In the genomic region with DNA sequence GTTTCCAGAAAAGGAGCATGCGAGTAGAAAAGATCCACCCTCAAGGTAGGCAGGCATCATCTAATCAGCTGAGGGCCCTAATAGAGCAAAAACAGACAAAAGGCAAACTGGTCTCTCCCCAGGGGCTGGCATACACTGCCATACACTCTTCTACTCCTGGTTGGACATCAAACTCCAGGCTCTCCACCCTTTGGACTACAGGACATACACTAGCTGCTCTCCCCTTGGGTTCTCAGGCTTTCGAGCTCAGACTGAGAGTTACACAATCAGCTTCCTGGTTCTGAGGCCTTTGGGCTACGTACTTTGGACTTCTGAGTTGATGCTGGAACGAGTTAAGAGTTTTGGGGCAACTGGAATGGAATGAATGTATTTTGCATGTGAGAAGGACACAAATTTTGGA, we compare ENCODE assay signal across 1 cellular context.
TF ChIP-seq lines count a peak whose summit lies in the region.

No MANE protein-coding gene starts in this region.

TF ChIP-seq in HepG2, 621 proteins besides CTCF, POLR2A, EP300 and RAD21 (continued from another document and continues in another):
- no peak for TF ChIP-seq ZNF468 (CRISPR knock-in tag; IDR thresholded peaks at IDR 0.05)
- TF ChIP-seq KLF15 (CRISPR knock-in tag; IDR thresholded peaks at IDR 0.05; ENCODE audit: borderline replicate concordance), result no peak
- no peak for TF ChIP-seq ZNF841 (CRISPR knock-in tag; IDR thresholded peaks at IDR 0.05; ENCODE audit: borderline replicate concordance)
- peak; percentile 99 for TF ChIP-seq HNF4A (CRISPR knock-in tag; IDR thresholded peaks at IDR 0.05)
- TF ChIP-seq, protein P1, sequence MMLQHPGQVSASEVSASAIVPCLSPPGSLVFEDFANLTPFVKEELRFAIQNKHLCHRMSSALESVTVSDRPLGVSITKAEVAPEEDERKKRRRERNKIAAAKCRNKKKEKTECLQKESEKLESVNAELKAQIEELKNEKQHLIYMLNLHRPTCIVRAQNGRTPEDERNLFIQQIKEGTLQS (CRISPR knock-in tag; IDR thresholded peaks at IDR 0.05), result no peak
- TF ChIP-seq, protein P2, sequence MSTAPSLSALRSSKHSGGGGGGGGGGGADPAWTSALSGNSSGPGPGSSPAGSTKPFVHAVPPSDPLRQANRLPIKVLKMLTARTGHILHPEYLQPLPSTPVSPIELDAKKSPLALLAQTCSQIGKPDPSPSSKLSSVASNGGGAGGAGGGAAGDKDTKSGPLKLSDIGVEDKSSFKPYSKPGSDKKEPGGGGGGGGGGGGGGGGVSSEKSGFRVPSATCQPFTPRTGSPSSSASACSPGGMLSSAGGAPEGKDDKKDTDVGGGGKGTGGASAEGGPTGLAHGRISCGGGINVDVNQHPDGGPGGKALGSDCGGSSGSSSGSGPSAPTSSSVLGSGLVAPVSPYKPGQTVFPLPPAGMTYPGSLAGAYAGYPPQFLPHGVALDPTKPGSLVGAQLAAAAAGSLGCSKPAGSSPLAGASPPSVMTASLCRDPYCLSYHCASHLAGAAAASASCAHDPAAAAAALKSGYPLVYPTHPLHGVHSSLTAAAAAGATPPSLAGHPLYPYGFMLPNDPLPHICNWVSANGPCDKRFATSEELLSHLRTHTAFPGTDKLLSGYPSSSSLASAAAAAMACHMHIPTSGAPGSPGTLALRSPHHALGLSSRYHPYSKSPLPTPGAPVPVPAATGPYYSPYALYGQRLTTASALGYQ (CRISPR knock-in tag; IDR thresholded peaks at IDR 0.05), result no peak
- peak; percentile 98 for TF ChIP-seq HNF4G (IDR thresholded peaks at IDR 0.05; ENCODE audit: borderline replicate concordance, low read depth, low read length)
- peak; percentile 87 for TF ChIP-seq HNF4G (CRISPR knock-in tag; IDR thresholded peaks at IDR 0.05; ENCODE audit: borderline replicate concordance, low read depth)
- 0 out of 2 replicates have a peak, but pooled peaks have one; percentile 45 for TF ChIP-seq ZNF124 (CRISPR knock-in tag; IDR thresholded peaks at IDR 0.05)
- no peak for TF ChIP-seq ISL2 (CRISPR knock-in tag; IDR thresholded peaks at IDR 0.05)
- no peak for TF ChIP-seq MEF2D (CRISPR knock-in tag; IDR thresholded peaks at IDR 0.05)
- no peak for TF ChIP-seq KDM6A (CRISPR knock-in tag; IDR thresholded peaks at IDR 0.05; ENCODE audit: low read depth)
- no peak for TF ChIP-seq REPIN1 (CRISPR knock-in tag; IDR thresholded peaks at IDR 0.05; ENCODE audit: borderline replicate concordance, low read depth)
- TF ChIP-seq ISX (CRISPR knock-in tag; conservative IDR thresholded peaks at IDR 0.05), result no peak
- TF ChIP-seq, protein P3, sequence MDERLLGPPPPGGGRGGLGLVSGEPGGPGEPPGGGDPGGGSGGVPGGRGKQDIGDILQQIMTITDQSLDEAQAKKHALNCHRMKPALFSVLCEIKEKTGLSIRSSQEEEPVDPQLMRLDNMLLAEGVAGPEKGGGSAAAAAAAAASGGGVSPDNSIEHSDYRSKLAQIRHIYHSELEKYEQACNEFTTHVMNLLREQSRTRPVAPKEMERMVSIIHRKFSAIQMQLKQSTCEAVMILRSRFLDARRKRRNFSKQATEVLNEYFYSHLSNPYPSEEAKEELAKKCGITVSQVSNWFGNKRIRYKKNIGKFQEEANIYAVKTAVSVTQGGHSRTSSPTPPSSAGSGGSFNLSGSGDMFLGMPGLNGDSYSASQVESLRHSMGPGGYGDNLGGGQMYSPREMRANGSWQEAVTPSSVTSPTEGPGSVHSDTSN (CRISPR knock-in tag; IDR thresholded peaks at IDR 0.05), result no peak
- TF ChIP-seq LCORL (IDR thresholded peaks at IDR 0.05), result peak; percentile 86
- peak; percentile 86 for TF ChIP-seq LCORL (CRISPR knock-in tag; IDR thresholded peaks at IDR 0.05)
- no peak for TF ChIP-seq ZFP36L1 (CRISPR knock-in tag; IDR thresholded peaks at IDR 0.05)
- peak; percentile 90 for TF ChIP-seq CEBPG (CRISPR knock-in tag; IDR thresholded peaks at IDR 0.05)
- peak; percentile 42; the same call in 1 of the 2 replicates for TF ChIP-seq RXRB (CRISPR knock-in tag; IDR thresholded peaks at IDR 0.05; ENCODE audit: borderline replicate concordance)
- TF ChIP-seq, protein P4, sequence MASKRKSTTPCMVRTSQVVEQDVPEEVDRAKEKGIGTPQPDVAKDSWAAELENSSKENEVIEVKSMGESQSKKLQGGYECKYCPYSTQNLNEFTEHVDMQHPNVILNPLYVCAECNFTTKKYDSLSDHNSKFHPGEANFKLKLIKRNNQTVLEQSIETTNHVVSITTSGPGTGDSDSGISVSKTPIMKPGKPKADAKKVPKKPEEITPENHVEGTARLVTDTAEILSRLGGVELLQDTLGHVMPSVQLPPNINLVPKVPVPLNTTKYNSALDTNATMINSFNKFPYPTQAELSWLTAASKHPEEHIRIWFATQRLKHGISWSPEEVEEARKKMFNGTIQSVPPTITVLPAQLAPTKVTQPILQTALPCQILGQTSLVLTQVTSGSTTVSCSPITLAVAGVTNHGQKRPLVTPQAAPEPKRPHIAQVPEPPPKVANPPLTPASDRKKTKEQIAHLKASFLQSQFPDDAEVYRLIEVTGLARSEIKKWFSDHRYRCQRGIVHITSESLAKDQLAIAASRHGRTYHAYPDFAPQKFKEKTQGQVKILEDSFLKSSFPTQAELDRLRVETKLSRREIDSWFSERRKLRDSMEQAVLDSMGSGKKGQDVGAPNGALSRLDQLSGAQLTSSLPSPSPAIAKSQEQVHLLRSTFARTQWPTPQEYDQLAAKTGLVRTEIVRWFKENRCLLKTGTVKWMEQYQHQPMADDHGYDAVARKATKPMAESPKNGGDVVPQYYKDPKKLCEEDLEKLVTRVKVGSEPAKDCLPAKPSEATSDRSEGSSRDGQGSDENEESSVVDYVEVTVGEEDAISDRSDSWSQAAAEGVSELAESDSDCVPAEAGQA (IDR thresholded peaks at IDR 0.05; ENCODE audit: low read depth), result no peak
- TF ChIP-seq, protein P4 (CRISPR knock-in tag; IDR thresholded peaks at IDR 0.05; ENCODE audit: borderline replicate concordance), result no peak
- TF ChIP-seq FLYWCH1 (CRISPR knock-in tag; IDR thresholded peaks at IDR 0.05), result no peak
- TF ChIP-seq, protein P5, sequence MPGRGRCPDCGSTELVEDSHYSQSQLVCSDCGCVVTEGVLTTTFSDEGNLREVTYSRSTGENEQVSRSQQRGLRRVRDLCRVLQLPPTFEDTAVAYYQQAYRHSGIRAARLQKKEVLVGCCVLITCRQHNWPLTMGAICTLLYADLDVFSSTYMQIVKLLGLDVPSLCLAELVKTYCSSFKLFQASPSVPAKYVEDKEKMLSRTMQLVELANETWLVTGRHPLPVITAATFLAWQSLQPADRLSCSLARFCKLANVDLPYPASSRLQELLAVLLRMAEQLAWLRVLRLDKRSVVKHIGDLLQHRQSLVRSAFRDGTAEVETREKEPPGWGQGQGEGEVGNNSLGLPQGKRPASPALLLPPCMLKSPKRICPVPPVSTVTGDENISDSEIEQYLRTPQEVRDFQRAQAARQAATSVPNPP (CRISPR knock-in tag; IDR thresholded peaks at IDR 0.05), result no peak
- no peak for TF ChIP-seq ZNF616 (CRISPR knock-in tag; IDR thresholded peaks at IDR 0.05; ENCODE audit: low read depth)
- no peak for TF ChIP-seq XBP1 (CRISPR knock-in tag; IDR thresholded peaks at IDR 0.05)
- TF ChIP-seq, protein P6, sequence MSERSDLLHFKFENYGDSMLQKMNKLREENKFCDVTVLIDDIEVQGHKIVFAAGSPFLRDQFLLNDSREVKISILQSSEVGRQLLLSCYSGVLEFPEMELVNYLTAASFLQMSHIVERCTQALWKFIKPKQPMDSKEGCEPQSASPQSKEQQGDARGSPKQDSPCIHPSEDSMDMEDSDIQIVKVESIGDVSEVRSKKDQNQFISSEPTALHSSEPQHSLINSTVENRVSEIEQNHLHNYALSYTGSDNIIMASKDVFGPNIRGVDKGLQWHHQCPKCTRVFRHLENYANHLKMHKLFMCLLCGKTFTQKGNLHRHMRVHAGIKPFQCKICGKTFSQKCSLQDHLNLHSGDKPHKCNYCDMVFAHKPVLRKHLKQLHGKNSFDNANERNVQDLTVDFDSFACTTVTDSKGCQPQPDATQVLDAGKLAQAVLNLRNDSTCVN (CRISPR knock-in tag; IDR thresholded peaks at IDR 0.05; ENCODE audit: borderline replicate concordance), result no peak
- TF ChIP-seq, protein P7, sequence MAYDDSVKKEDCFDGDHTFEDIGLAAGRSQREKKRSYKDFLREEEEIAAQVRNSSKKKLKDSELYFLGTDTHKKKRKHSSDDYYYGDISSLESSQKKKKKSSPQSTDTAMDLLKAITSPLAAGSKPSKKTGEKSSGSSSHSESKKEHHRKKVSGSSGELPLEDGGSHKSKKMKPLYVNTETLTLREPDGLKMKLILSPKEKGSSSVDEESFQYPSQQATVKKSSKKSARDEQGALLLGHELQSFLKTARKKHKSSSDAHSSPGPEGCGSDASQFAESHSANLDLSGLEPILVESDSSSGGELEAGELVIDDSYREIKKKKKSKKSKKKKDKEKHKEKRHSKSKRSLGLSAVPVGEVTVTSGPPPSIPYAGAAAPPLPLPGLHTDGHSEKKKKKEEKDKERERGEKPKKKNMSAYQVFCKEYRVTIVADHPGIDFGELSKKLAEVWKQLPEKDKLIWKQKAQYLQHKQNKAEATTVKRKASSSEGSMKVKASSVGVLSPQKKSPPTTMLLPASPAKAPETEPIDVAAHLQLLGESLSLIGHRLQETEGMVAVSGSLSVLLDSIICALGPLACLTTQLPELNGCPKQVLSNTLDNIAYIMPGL (CRISPR knock-in tag; IDR thresholded peaks at IDR 0.05; ENCODE audit: borderline replicate concordance in 1 of 2, low read depth in 1 of 2), result no peak
- no peak for TF ChIP-seq PITX1 (CRISPR knock-in tag; IDR thresholded peaks at IDR 0.05)
- TF ChIP-seq, protein P8, sequence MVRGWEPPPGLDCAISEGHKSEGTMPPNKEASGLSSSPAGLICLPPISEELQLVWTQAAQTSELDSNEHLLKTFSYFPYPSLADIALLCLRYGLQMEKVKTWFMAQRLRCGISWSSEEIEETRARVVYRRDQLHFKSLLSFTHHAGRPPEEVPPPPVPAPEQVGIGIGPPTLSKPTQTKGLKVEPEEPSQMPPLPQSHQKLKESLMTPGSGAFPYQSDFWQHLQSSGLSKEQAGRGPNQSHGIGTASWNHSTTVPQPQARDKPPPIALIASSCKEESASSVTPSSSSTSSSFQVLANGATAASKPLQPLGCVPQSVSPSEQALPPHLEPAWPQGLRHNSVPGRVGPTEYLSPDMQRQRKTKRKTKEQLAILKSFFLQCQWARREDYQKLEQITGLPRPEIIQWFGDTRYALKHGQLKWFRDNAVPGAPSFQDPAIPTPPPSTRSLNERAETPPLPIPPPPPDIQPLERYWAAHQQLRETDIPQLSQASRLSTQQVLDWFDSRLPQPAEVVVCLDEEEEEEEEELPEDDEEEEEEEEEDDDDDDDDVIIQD (CRISPR knock-in tag; IDR thresholded peaks at IDR 0.05; ENCODE audit: low read depth), result peak; percentile 79; the same call in 1 of the 2 replicates
- TF ChIP-seq ASH2L (IDR thresholded peaks at IDR 0.05; ENCODE audit: insufficient read length, low read depth, low read length), result no peak
- TF ChIP-seq MYNN (CRISPR knock-in tag; IDR thresholded peaks at IDR 0.05; ENCODE audit: low read depth), result no peak
- no peak for TF ChIP-seq GTF3A (CRISPR knock-in tag; conservative IDR thresholded peaks at IDR 0.05)
- 0 out of 2 replicates have a peak, but pooled peaks have one; percentile 56 for TF ChIP-seq ZMYM2 (CRISPR knock-in tag; IDR thresholded peaks at IDR 0.05)
- 0 out of 2 replicates have a peak, but pooled peaks have one; percentile 60 for TF ChIP-seq MIER2 (CRISPR knock-in tag; IDR thresholded peaks at IDR 0.05)
- TF ChIP-seq SOX13 (IDR thresholded peaks at IDR 0.05), result no peak
- TF ChIP-seq SOX13 (CRISPR knock-in tag; conservative IDR thresholded peaks at IDR 0.05 in 1 of 2, IDR thresholded peaks at IDR 0.05 in 1 of 2), result peak in 1 of 2 experiments; percentile 42; a peak in 1 of 4 replicates
- TF ChIP-seq ZNF839 (CRISPR knock-in tag; IDR thresholded peaks at IDR 0.05; ENCODE audit: borderline replicate concordance), result no peak
- TF ChIP-seq TEAD3 (CRISPR knock-in tag; optimal IDR thresholded peaks at IDR 0.05; ENCODE audit: borderline replicate concordance), result peak; percentile 69
- no peak for TF ChIP-seq ZNF792 (CRISPR knock-in tag; IDR thresholded peaks at IDR 0.05)
- no peak for TF ChIP-seq GATA4 (IDR thresholded peaks at IDR 0.05; ENCODE audit: borderline replicate concordance, low read depth)
- TF ChIP-seq PRPF4 (IDR thresholded peaks at IDR 0.05; ENCODE audit: low read depth, low read length, poor library complexity, severe bottlenecking), result no peak
- TF ChIP-seq SAP130 (CRISPR knock-in tag; IDR thresholded peaks at IDR 0.05; ENCODE audit: low read depth), result peak; percentile 43; the same call in 1 of the 2 replicates
- TF ChIP-seq MTA1 (CRISPR knock-in tag; IDR thresholded peaks at IDR 0.05; ENCODE audit: borderline replicate concordance), result no peak
- TF ChIP-seq SOX5 (CRISPR knock-in tag; IDR thresholded peaks at IDR 0.05; ENCODE audit: borderline replicate concordance), result 0 out of 2 replicates have a peak, but pooled peaks have one; percentile 9
- no peak for TF ChIP-seq KMT2B (CRISPR knock-in tag; IDR thresholded peaks at IDR 0.05)
- TF ChIP-seq GFI1 (CRISPR knock-in tag; IDR thresholded peaks at IDR 0.05; ENCODE audit: borderline replicate concordance), result no peak
- TF ChIP-seq SRSF1 (optimal IDR thresholded peaks at IDR 0.05; ENCODE audit: low read depth, low read length), result no peak
- no peak for TF ChIP-seq ZNF672 (CRISPR knock-in tag; IDR thresholded peaks at IDR 0.05)
- TF ChIP-seq GZF1 (CRISPR knock-in tag; IDR thresholded peaks at IDR 0.05), result no peak
- no peak for TF ChIP-seq ZNF121 (CRISPR knock-in tag; IDR thresholded peaks at IDR 0.05)
- TF ChIP-seq ATRX (CRISPR knock-in tag; IDR thresholded peaks at IDR 0.05; ENCODE audit: borderline replicate concordance), result no peak
